ENCODE assay signal across 8 cellular contexts in genomic region chr7:73623798-73624668, GRCh38.
DNase-seq lines count a peak whose midpoint lies in the region; ATAC-seq lines count a peak whose summit lies in the region.

Gene MLXIPL, minus strand, starts transcription at chr7:73624522. Its CDS starts 30 bp downstream, at chr7:73624492.

- ATAC-seq in activated CD4-positive, CD25-positive, alpha-beta regulatory T cell treated with anti-CD3 and anti-CD28 coated beads, Interleukin-2, amount 50 U/mL, for 24 hours: peak; percentile 46 to 62
- no peak for ATAC-seq in GM19455 (IDR thresholded peaks at IDR 0.05; ENCODE audit: unreplicated experiment)

- peak within 1 kb of the TSS in 1 of 21 experiments; percentile 5 for H3K27ac ChIP-seq in skin epidermis

- peak; percentile 93 for DNase-seq in D341Med (ENCODE audit: low spot score)
- peak; percentile 79 for DNase-seq in NCI-H1105 treated with DMSO at 0.1 percent for 48 hours (lab: John Stamatoyannopoulos, UW)
- DNase-seq in central memory CD4-positive, alpha-beta T cell: peak; percentile 29
- DNase-seq in inferior parietal cortex (ENCODE audit: extremely low spot score): peak; percentile 60
- no peak for DNase-seq in UCSD-AML1 (lab: John Stamatoyannopoulos, UW; ENCODE audit: unreplicated experiment)

- peak within 1 kb of the TSS in 6 of 7 experiments; percentile 2 to 45 (median 24) for H3K4me3 ChIP-seq in skin epidermis
